Comparison of ENCODE assay signal across 15 cellular contexts in genomic region chr2:21251216-21251971, GRCh38.
DNase-seq lines count a peak whose midpoint lies in the region; ATAC-seq and TF ChIP-seq lines count a peak whose summit lies in the region.
"Had no signal": no experiment of that assay in that cellular context is flagged by ENCODE, and none has a peak within 500 bp of the region (broad histone marks: within the 10 kb centered on the region; RNA-seq: fewer than 3 reads in every experiment).

No MANE protein-coding gene starts in this region.

- H3K27ac ChIP-seq in esophagus muscularis mucosa (replicated peaks in 1 of 4): no peak overlapping the region
- no peak overlapping the region for H3K27ac ChIP-seq in tibial nerve
- H3K27ac ChIP-seq: gastrocnemius medialis, prostate gland had no signal

- no peak for TF ChIP-seq EP300 in esophagus muscularis mucosa (IDR thresholded peaks at IDR 0.05)
- no peak for TF ChIP-seq EP300 in tibial nerve (IDR thresholded peaks at IDR 0.05)

- 78% methylated on average over 4 of the region's 5 CpGs for WGBS in esophagus muscularis mucosa
- 80 to 84% methylated on average over 5 of the region's 5 CpGs for WGBS in tibial nerve, 2 donors

- H3K27me3 ChIP-seq in esophagus muscularis mucosa: no peaks in the 10 kb centered on the region
- no peaks in the 10 kb centered on the region for H3K27me3 ChIP-seq in tibial nerve
- H3K27me3 ChIP-seq: gastrocnemius medialis had no signal

- TF ChIP-seq CTCF in esophagus muscularis mucosa (IDR thresholded peaks at IDR 0.05) (no peak), tibial nerve (IDR thresholded peaks at IDR 0.05) (no peak)

- H3K9me3 ChIP-seq in esophagus muscularis mucosa (no peaks in the 10 kb centered on the region), tibial nerve (no peaks in the 10 kb centered on the region)
- H3K9me3 ChIP-seq: gastrocnemius medialis, prostate gland had no signal

- peaks cover 0 to 9% (median 3%) of the 10 kb centered on the region in 4 donors for H3K4me1 ChIP-seq in esophagus muscularis mucosa
- H3K4me1 ChIP-seq in tibial nerve: peaks cover 0 to 30% (median 8%) of the 10 kb centered on the region in 4 donors
- H3K4me1 ChIP-seq: prostate gland had no signal

- ATAC-seq in HG02642 (IDR thresholded peaks at IDR 0.05; ENCODE audit: poor library complexity, unreplicated experiment): no peak
- ATAC-seq: gastrocnemius medialis; natural killer cell treated with Interleukin-12 subunit alpha and Interleukin-12 subunit beta and Interleukin-15 and Interleukin-18, amount 100 ng/mL, for 72 hours; stimulated activated naive CD8-positive, alpha-beta T cell treated with anti-CD3 and anti-CD28 coated beads, Interleukin-15, Interleukin-2, amounts not matched to agents 100 U/mL and 50 U/mL, for 24 hours had no signal

- intact Hi-C loops in esophagus muscularis mucosa (cut with DNase I): no loop called here

- TF ChIP-seq POLR2A in esophagus muscularis mucosa (IDR thresholded peaks at IDR 0.05; ENCODE audit: low read depth): no peak
- TF ChIP-seq POLR2A in tibial nerve (IDR thresholded peaks at IDR 0.05): no peak

- DNase-seq in COLO668 (lab: John Stamatoyannopoulos, UW; ENCODE audit: unreplicated experiment) (peak; percentile 79), NCI-H1105 treated with DMSO at 0.1 percent for 48 hours (lab: John Stamatoyannopoulos, UW) (peak; percentile 79), NCI-H510A treated with DMSO at 0.1 percent for 48 hours (lab: John Stamatoyannopoulos, UW) (peak; percentile 82), esophagus muscularis mucosa (ENCODE audit: extremely low spot score) (peak; percentile 39), A172 (ENCODE audit: low spot score) (no peak), tibial nerve (ENCODE audit: low spot score in 2 of 2) (no peak), HuH-7 (ENCODE audit: low spot score) (no peak)
- DNase-seq: activated effector memory CD4-positive, alpha-beta T cell treated with anti-CD3 and anti-CD28 coated beads, Interleukin-2, amount 50 U/mL, for 16 hours; amniotic stem cell; DMS79 treated with DMSO at 0.1 percent for 48 hours; gastrocnemius medialis; stimulated activated naive CD8-positive, alpha-beta T cell treated with anti-CD3 and anti-CD28 coated beads, Interleukin-15, Interleukin-2, amounts not matched to agents 100 U/mL and 50 U/mL, for 24 hours had no signal

- H3K36me3 ChIP-seq in esophagus muscularis mucosa (no peaks in the 10 kb centered on the region), tibial nerve (no peaks in the 10 kb centered on the region)
- H3K36me3 ChIP-seq: gastrocnemius medialis, prostate gland had no signal

- H3K4me3 ChIP-seq in esophagus muscularis mucosa (no peak overlapping the region), tibial nerve (no peak overlapping the region)
- H3K4me3 ChIP-seq: gastrocnemius medialis, prostate gland had no signal

Comparison
In these comparisons a context has a peak if more than half of its experiments do, and no peak if none do; other contexts are left out.
1. DNase-seq: peak in COLO668 (single experiment), NCI-H1105 treated with DMSO at 0.1 percent for 48 hours (single experiment), NCI-H510A treated with DMSO at 0.1 percent for 48 hours (single experiment) and esophagus muscularis mucosa (single experiment); none in A172 (single experiment), tibial nerve (0 of 2) and HuH-7 (single experiment).